23 cellular contexts compared by ENCODE assay signal in genomic region chr7:6622129-6622710, GRCh38.
"Had no signal": no experiment of that assay in that cellular context is flagged by ENCODE, and none has a peak within 500 bp of the region (broad histone marks: within the 10 kb centered on the region; RNA-seq: fewer than 3 reads in every experiment).

No MANE protein-coding gene starts in this region.

- H3K27me3 Mint-ChIP-seq: effector memory CD8-positive, alpha-beta T cell had no signal

- H3K36me3 ChIP-seq: colonic mucosa had no signal

- H3K27ac Mint-ChIP-seq: dendritic cell treated with granulocyte-macrophage colony-stimulating factor and Interleukin-4, amounts not matched to agents 40 ng/mL and 50 ng/mL, for 4 days; mesothelial cell of epicardium had no signal

- H3K9me3 ChIP-seq: colonic mucosa, esophagus squamous epithelium, gastrocnemius medialis, heart right ventricle, left lung, lower lobe of right lung, mucosa of descending colon had no signal

- H3K27me3 ChIP-seq: colonic mucosa, esophagus squamous epithelium, gastrocnemius medialis, heart right ventricle had no signal

- H3K9me3 Mint-ChIP-seq: dendritic cell treated with granulocyte-macrophage colony-stimulating factor and Interleukin-4, amounts not matched to agents 40 ng/mL and 50 ng/mL, for 4 days; effector memory CD8-positive, alpha-beta T cell; mesothelial cell of epicardium had no signal

- H3K4me3 Mint-ChIP-seq: dendritic cell treated with granulocyte-macrophage colony-stimulating factor and Interleukin-4, amounts not matched to agents 40 ng/mL and 50 ng/mL, for 4 days; endodermal cell; mesothelial cell of epicardium had no signal

- H3K4me1 ChIP-seq: colonic mucosa, gastrocnemius medialis, left lung, lower lobe of right lung had no signal

- H3K27ac ChIP-seq: colonic mucosa, epithelial cell of prostate, esophagus squamous epithelium, gastrocnemius medialis, heart right ventricle, left lung, lower lobe of right lung had no signal

- ATAC-seq: esophagus mucosa, gastrocnemius medialis, heart right ventricle, left cardiac atrium, left lung, left ventricle myocardium superior, lower lobe of right lung had no signal

- H3K4me3 ChIP-seq: colonic mucosa, esophagus squamous epithelium, gastrocnemius medialis, heart right ventricle, left lung, lower lobe of right lung, mucosa of descending colon had no signal

- DNase-seq: colonic mucosa; cortex of kidney; effector CD8-positive, alpha-beta T cell; effector memory CD8-positive, alpha-beta T cell; endodermal cell; erythroblast; esophagus squamous epithelium; foreskin fibroblast; foreskin melanocyte; gastrocnemius medialis; glutamatergic neuron; head of caudate nucleus; heart right ventricle; hippocampal formation; left cardiac atrium; left lung; left ventricle myocardium superior; lower lobe of right lung; mucosa of descending colon had no signal
